Comparison of ENCODE assay signal across 17 cellular contexts in genomic region chr6:33177552-33178446, GRCh38.
"Had no signal": no experiment of that assay in that cellular context is flagged by ENCODE, and none has a peak within 500 bp of the region (broad histone marks: within the 10 kb centered on the region; RNA-seq: fewer than 3 reads in every experiment).

No MANE protein-coding gene starts in this region.

- H3K36me3 ChIP-seq: left ventricle myocardium inferior, sigmoid colon, stomach, upper lobe of right lung had no signal

- H3K4me1 ChIP-seq: left ventricle myocardium inferior, sigmoid colon, stomach, testis, upper lobe of right lung had no signal

- FAIRE-seq: astrocyte, keratinocyte had no signal

- H3K4me3 ChIP-seq: dorsolateral prefrontal cortex, left ventricle myocardium inferior, sigmoid colon, stomach, testis, upper lobe of right lung had no signal

- H3K27me3 ChIP-seq: dorsolateral prefrontal cortex, sigmoid colon, testis, upper lobe of right lung had no signal

- H3K27ac ChIP-seq: dorsolateral prefrontal cortex, left ventricle myocardium inferior, sigmoid colon, stomach, testis, upper lobe of right lung had no signal

- DNase-seq: activated CD4-positive, alpha-beta T cell treated with anti-CD3 and anti-CD28 coated beads, Interleukin-2, amount 50 U/mL, for 1 hour; activated CD4-positive, CD25-positive, alpha-beta regulatory T cell; activated CD8-positive, alpha-beta memory T cell treated with anti-CD3 and anti-CD28 coated beads for 24 hours; activated naive CD8-positive, alpha-beta T cell treated with anti-CD3 and anti-CD28 coated beads, Interleukin-2, amount 50 U/mL, for 24 hours; dorsolateral prefrontal cortex; hippocampal formation; left ventricle myocardium inferior; naive thymus-derived CD4-positive, alpha-beta T cell; sigmoid colon; stimulated activated CD4-positive, alpha-beta T cell treated with anti-CD3 and anti-CD28 coated beads, Interleukin-1b, Interleukin-23, amount 100 ng/mL, for 48 hours; stomach; testis had no signal

- H3K27ac Mint-ChIP-seq: activated naive CD8-positive, alpha-beta T cell treated with anti-CD3 and anti-CD28 coated beads, Interleukin-2, amount 50 U/mL, for 24 hours; activated T-helper 1 cell treated with anti-CD3 and anti-CD28 coated beads, Interleukin-12 subunit alpha, Interleukin-12 subunit beta, Interleukin-2, Interleukin-4 antibody, amounts not matched to agents 30 ng/mL and 10 ng/mL and 1 ng/mL, durations not matched to agents 14 hours and 24 hours and 36 hours; naive thymus-derived CD4-positive, alpha-beta T cell had no signal

- H3K27me3 Mint-ChIP-seq: activated naive CD8-positive, alpha-beta T cell treated with anti-CD3 and anti-CD28 coated beads, Interleukin-2, amount 50 U/mL, for 24 hours; naive thymus-derived CD4-positive, alpha-beta T cell had no signal

- H3K4me3 Mint-ChIP-seq: activated naive CD8-positive, alpha-beta T cell treated with anti-CD3 and anti-CD28 coated beads, Interleukin-2, amount 50 U/mL, for 24 hours; activated T-helper 1 cell treated with anti-CD3 and anti-CD28 coated beads, Interleukin-12 subunit alpha, Interleukin-12 subunit beta, Interleukin-2, Interleukin-4 antibody, amounts not matched to agents 30 ng/mL and 10 ng/mL and 1 ng/mL, durations not matched to agents 14 hours and 24 hours and 36 hours; naive thymus-derived CD4-positive, alpha-beta T cell had no signal

- H3K9me3 ChIP-seq: left ventricle myocardium inferior, sigmoid colon, stomach, testis, upper lobe of right lung had no signal

- ATAC-seq: activated naive CD8-positive, alpha-beta T cell treated with anti-CD3 and anti-CD28 coated beads, Interleukin-2, amount 50 U/mL, for 24 hours; esophagus mucosa; naive thymus-derived CD4-positive, alpha-beta T cell; upper lobe of right lung had no signal
